Comparison of ENCODE assay signal across 31 cellular contexts in genomic region chr20:40565681-40566040, GRCh38.
DNase-seq lines count a peak whose midpoint lies in the region; ATAC-seq, FAIRE-seq and TF ChIP-seq lines count a peak whose summit lies in the region.
"Had no signal": no experiment of that assay in that cellular context is flagged by ENCODE, and none has a peak within 500 bp of the region (broad histone marks: within the 10 kb centered on the region; RNA-seq: fewer than 3 reads in every experiment).

No MANE protein-coding gene starts in this region.

- peak overlapping the region; percentile 18 for H4K91ac ChIP-seq in trophoblast cell (ENCODE audit: low read depth, low read length)

- peak overlapping the region; percentile 8 for H2AFZ ChIP-seq in trophoblast cell (ENCODE audit: insufficient read depth, low read length, poor library complexity)

- no CpG with 5 or more reads among the region's 1 CpG for WGBS in trophoblast cell (ENCODE audit: extremely low coverage, insufficient coverage, insufficient read length)

- H3K9ac ChIP-seq in trophoblast cell (ENCODE audit: low read length): no peak overlapping the region

- peaks cover 4% of the 10 kb centered on the region for H3K79me1 ChIP-seq in trophoblast cell (ENCODE audit: low read length)

- no peak for ATAC-seq in HG03039 (IDR thresholded peaks at IDR 0.05; ENCODE audit: unreplicated experiment)
- ATAC-seq: activated naive CD4-positive, alpha-beta T cell treated with anti-CD3 and anti-CD28 coated beads, Interleukin-2, amount 50 U/mL, for 72 hours; effector memory CD8-positive, alpha-beta T cell; GM12878; lower lobe of right lung; natural killer cell had no signal

- CTCF ChIA-PET in RWPE1 (lab: Yijun Ruan, JAX): interaction anchor here (0.7 kb wide), 1 partner anchor 124 kb away, joined by 3 read pairs; no protein-coding TSS in a partner anchor

- no peak overlapping the region for H3K4ac ChIP-seq in trophoblast cell (ENCODE audit: low read depth, low read length)

- FAIRE-seq in frontal cortex (lab: Jason Lieb, UNC): no peak
- FAIRE-seq: GM12878 had no signal

- H3K4me3 ChIP-seq in H7 (ENCODE audit: insufficient read depth, low read depth, low read length) (no peak overlapping the region), trophoblast cell (ENCODE audit: low read depth, low read length) (no peak overlapping the region)
- H3K4me3 ChIP-seq: colonic mucosa, esophagus muscularis mucosa, GM12878, lower lobe of right lung, mucosa of descending colon, psoas muscle, sigmoid colon, tibial nerve had no signal

- H3K36me3 ChIP-seq in H7 (replicated peaks; ENCODE audit: control insufficient read depth, insufficient read depth, low read length): no peaks in the 10 kb centered on the region
- H3K36me3 ChIP-seq in trophoblast cell (ENCODE audit: control insufficient read depth in 1 of 2, insufficient read depth in 2 of 2, low read length in 2 of 2): no peaks in the 10 kb centered on the region
- H3K36me3 ChIP-seq: BE2C, colonic mucosa, esophagus muscularis mucosa, lower lobe of right lung, sigmoid colon, tibial nerve had no signal

- H3K14ac ChIP-seq in trophoblast cell (ENCODE audit: low read length): peak overlapping the region; percentile 14

- H3K9me3 ChIP-seq in trophoblast cell (ENCODE audit: insufficient read depth, low read depth, low read length): no peaks in the 10 kb centered on the region
- H3K9me3 ChIP-seq: BE2C, colonic mucosa, esophagus muscularis mucosa, lower lobe of right lung, mucosa of descending colon, psoas muscle, sigmoid colon, tibial nerve had no signal

- H3K27ac ChIP-seq in RWPE1 (peak overlapping the region; percentile 88), epithelial cell of prostate (peak overlapping the region; percentile 33), trophoblast cell (ENCODE audit: low read depth, low read length) (peak overlapping the region; percentile 12)
- H3K27ac ChIP-seq: colonic mucosa, esophagus muscularis mucosa, foreskin keratinocyte, lower lobe of right lung, psoas muscle, sigmoid colon, tibial nerve had no signal

- peaks cover 18% of the 10 kb centered on the region in 2 experiments for H3K4me1 ChIP-seq in trophoblast cell (ENCODE audit: control insufficient read depth in 1 of 2, insufficient read depth in 2 of 2, low read length in 2 of 2)
- H3K4me1 ChIP-seq: BE2C, psoas muscle had no signal

- DNase-seq in H7: peak; percentile 40
- peak; percentile 44 for DNase-seq in RWPE1 (ENCODE audit: low spot score)
- no peak for DNase-seq in epithelial cell of prostate (ENCODE audit: low read depth, low spot score)
- DNase-seq in trophoblast cell: no peak
- DNase-seq in frontal cortex (ENCODE audit: low spot score in 2 of 2): no peak
- no peak for DNase-seq in GM19238 (ENCODE audit: insufficient read length, low spot score)
- no peak for DNase-seq in NCI-H1048 (lab: John Stamatoyannopoulos, UW)
- DNase-seq: activated CD4-positive, alpha-beta T cell treated with anti-CD3 and anti-CD28 coated beads, Interleukin-2, amount 10 ng/mL, durations not matched to agents 24 days and 14 days; activated CD8-positive, alpha-beta memory T cell treated with anti-CD3 and anti-CD28 coated beads for 24 hours; activated effector memory CD4-positive, alpha-beta T cell treated with Interleukin-2 at 50 U/mL for 16 hours; amygdala; BE2C; CD8-positive, alpha-beta memory T cell; colonic mucosa; DMS153; effector memory CD8-positive, alpha-beta T cell; lower lobe of right lung; mucosa of descending colon; natural killer cell; NCI-H446 treated with DMSO at 0.1 percent for 48 hours; NK-92 treated with Interleukin-12 subunit alpha and Interleukin-12 subunit beta, amount 100 ng/mL, for 24 hours; psoas muscle; SIG-M5; sigmoid colon; stimulated activated CD4-positive, alpha-beta T cell treated with anti-CD3 and anti-CD28 coated beads, Interleukin-4, amount 100 ng/mL, for 1 hour had no signal

- H2BK120ac ChIP-seq in trophoblast cell (ENCODE audit: insufficient read depth, low read length, poor library complexity): peak overlapping the region; percentile 15

- H2BK5ac ChIP-seq in trophoblast cell (ENCODE audit: low read depth, low read length, poor library complexity): no peak overlapping the region

- POLR2A ChIA-PET in RWPE1 (lab: Yijun Ruan, JAX; ENCODE audit: low non-redundant PET): interaction anchor here (1.3 kb wide), 1 partner anchor 123 kb away, joined by 10 read pairs; the partner anchor contains the start of gene MAFB

- H2AK5ac ChIP-seq in trophoblast cell (ENCODE audit: low read length): no peak overlapping the region

- peak overlapping the region; percentile 51 for H2BK12ac ChIP-seq in trophoblast cell (ENCODE audit: low read length)

- no peak overlapping the region for H4K8ac ChIP-seq in trophoblast cell (ENCODE audit: low read depth, low read length)

- no peak overlapping the region for H3K23ac ChIP-seq in trophoblast cell (ENCODE audit: low read length)

- H3K4me2 ChIP-seq in trophoblast cell (ENCODE audit: low read length): no peak overlapping the region

- H3K27me3 ChIP-seq in H7 (ENCODE audit: control insufficient read depth, insufficient read depth, low read length) (no peaks in the 10 kb centered on the region), trophoblast cell (ENCODE audit: insufficient read depth, low read length) (no peaks in the 10 kb centered on the region)
- H3K27me3 ChIP-seq: BE2C, colonic mucosa, esophagus muscularis mucosa, foreskin keratinocyte, sigmoid colon, tibial nerve had no signal

- no peak overlapping the region for H4K12ac ChIP-seq in trophoblast cell (ENCODE audit: low read depth, low read length)

- H3K79me2 ChIP-seq in trophoblast cell (ENCODE audit: control insufficient read depth, insufficient read depth, low read length, poor library complexity): no peaks in the 10 kb centered on the region

- H3K18ac ChIP-seq in trophoblast cell (ENCODE audit: low read length): no peak overlapping the region

- TF ChIP-seq CTCF in RWPE1 (conservative IDR thresholded peaks at IDR 0.05; ENCODE audit: low read depth): no peak

Comparison
In these comparisons a context has a peak if more than half of its experiments do, and no peak if none do; other contexts are left out.
1. DNase-seq: peak in H7 (single experiment) and RWPE1 (single experiment); none in epithelial cell of prostate (single experiment), trophoblast cell (0 of 2), frontal cortex (0 of 2), GM19238 (single experiment) and NCI-H1048 (single experiment).
2. H3K27ac ChIP-seq: peak in every context shown above with its lines; median percentile 88 in RWPE1; 33 in epithelial cell of prostate; 12 in trophoblast cell.